Comparison of ENCODE assay signal across 7 cellular contexts in the genomic region with DNA sequence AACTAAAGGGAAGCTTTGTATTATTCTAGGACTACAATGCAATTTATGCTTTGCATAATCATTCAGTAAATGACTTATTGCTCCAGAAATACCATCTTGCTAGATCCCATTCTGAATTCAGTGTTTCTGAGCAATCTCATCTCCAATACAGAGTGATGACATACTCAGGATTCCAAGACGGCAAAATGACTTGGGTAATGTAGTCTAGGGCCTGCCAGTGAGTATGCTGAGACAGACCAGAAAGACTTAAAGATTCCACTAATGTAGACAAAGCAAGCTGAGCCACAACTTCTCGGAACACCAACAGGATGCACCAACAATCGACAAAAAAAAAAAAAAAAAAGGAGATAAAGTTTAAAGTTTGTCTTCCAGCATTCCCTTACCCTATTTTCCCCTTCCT. TPM values are rescaled to one million over a fixed set of nuclear protein-coding genes. Genes with fewer than 3 reads are reported as not detected.
DNase-seq lines count a peak whose midpoint lies in the region; ATAC-seq, FAIRE-seq and TF ChIP-seq lines count a peak whose summit lies in the region.

No MANE protein-coding gene starts in this region.

- H2BK5ac ChIP-seq in H9 (ENCODE audit: insufficient read length, low read length), result no peak overlapping the region

- no peaks in the 10 kb centered on the region for H3K27me3 ChIP-seq in H9 (ENCODE audit: insufficient read depth, low read length)

- H3K79me1 ChIP-seq in H9 (ENCODE audit: insufficient read depth, low read depth, low read length, poor library complexity, severe bottlenecking), result peaks cover 5% of the 10 kb centered on the region

- H3K27ac Mint-ChIP-seq in H9, result peak overlapping the region; percentile 76 to 98 (median 93); a peak in 6 of 7 replicates
- H3K27ac Mint-ChIP-seq in T-helper 1 cell treated with Interleukin-12 subunit alpha and Interleukin-12 subunit beta and Interleukin-4 antibody, amounts not matched to agents 30 μg/mL and 1 μg/mL, for 36 hours, result peak overlapping the region; percentile 81
- peak overlapping the region; percentile 98 for H3K27ac Mint-ChIP-seq in progenitor cell of endocrine pancreas

- H4K91ac ChIP-seq in H9 (ENCODE audit: insufficient read length, low read depth, low read length), result no peak overlapping the region

- H3K23ac ChIP-seq in H9 (ENCODE audit: insufficient read length, low read depth, low read length), result no peak overlapping the region

- H3K14ac ChIP-seq in H9 (ENCODE audit: insufficient read depth, low read length), result no peak overlapping the region; the same call in 1 of the 2 replicates

- H3K9me3 ChIP-seq in H9 (ENCODE audit: control insufficient read depth, low read depth, low read length), result no peaks in the 10 kb centered on the region

- H3K36me3 Mint-ChIP-seq in H9 (ENCODE audit: insufficient read depth in 1 of 3, low read depth in 3 of 3), result peaks cover 2 to 14% (median 13%) of the 10 kb centered on the region in 3 experiments; a peak in 5 of 7 replicates
- peaks cover 7% of the 10 kb centered on the region for H3K36me3 Mint-ChIP-seq in T-helper 1 cell treated with Interleukin-12 subunit alpha and Interleukin-12 subunit beta and Interleukin-4 antibody, amounts not matched to agents 30 μg/mL and 1 μg/mL, for 36 hours (ENCODE audit: low read depth)
- peaks cover 10% of the 10 kb centered on the region for H3K36me3 Mint-ChIP-seq in progenitor cell of endocrine pancreas (ENCODE audit: insufficient read depth)

- DNase-seq in H9 (no peak), fibroblast of mammary gland (ENCODE audit: low read depth) (peak; percentile 74), progenitor cell of endocrine pancreas (ENCODE audit: low spot score, unreplicated experiment) (no peak), H54 (ENCODE audit: insufficient read length, low spot score) (no peak)

- H3K4me3 ChIP-seq in fibroblast of mammary gland (ENCODE audit: control insufficient read depth, low read depth, low read length), result peak overlapping the region; percentile 85

- H3K23me2 ChIP-seq in H9 (ENCODE audit: insufficient read length, low read depth, low read length, poor library complexity, severe bottlenecking), result peaks cover 13% of the 10 kb centered on the region

- H2AK5ac ChIP-seq in H9 (ENCODE audit: insufficient read length, low read length), result no peak overlapping the region

- H3K4me3 Mint-ChIP-seq in H9 (peak overlapping the region; percentile 70 to 88), progenitor cell of endocrine pancreas (ENCODE audit: low read depth) (peak overlapping the region; percentile 83)
- peak overlapping the region; percentile 82 for H3K4me3 Mint-ChIP-seq in T-helper 1 cell treated with Interleukin-12 subunit alpha and Interleukin-12 subunit beta and Interleukin-4 antibody, amounts not matched to agents 30 μg/mL and 1 μg/mL, for 36 hours

- no peak overlapping the region for H2AFZ ChIP-seq in H9 (ENCODE audit: low read length)

- H3T11ph ChIP-seq in H9 (ENCODE audit: low read length), result no peak overlapping the region

- no peak overlapping the region for H2BK120ac ChIP-seq in H9 (ENCODE audit: low read depth, low read length, poor library complexity, severe bottlenecking)

- no peaks in the 10 kb centered on the region for H4K20me1 ChIP-seq in H9 (ENCODE audit: control insufficient read depth, insufficient read depth, insufficient read length)

- H3K79me2 ChIP-seq in H9 (ENCODE audit: insufficient read depth, low read length), result peaks cover 24% of the 10 kb centered on the region

- H3K4ac ChIP-seq in H9 (ENCODE audit: low read depth, low read length), result no peak overlapping the region

- ATAC-seq in HG03039 (IDR thresholded peaks at IDR 0.05; ENCODE audit: unreplicated experiment) (no peak), GM21367 (IDR thresholded peaks at IDR 0.05; ENCODE audit: unreplicated experiment) (no peak)

- H3K27me3 Mint-ChIP-seq in H9 (ENCODE audit: low read depth) (no peaks in the 10 kb centered on the region), progenitor cell of endocrine pancreas (no peaks in the 10 kb centered on the region)
- no peaks in the 10 kb centered on the region for H3K27me3 Mint-ChIP-seq in T-helper 1 cell treated with Interleukin-12 subunit alpha and Interleukin-12 subunit beta and Interleukin-4 antibody, amounts not matched to agents 30 μg/mL and 1 μg/mL, for 36 hours (ENCODE audit: low read depth)

- peak overlapping the region; percentile 65 for H3K4me2 ChIP-seq in H9 (ENCODE audit: insufficient read depth, insufficient read length, low read length)

- no peak overlapping the region for H2BK12ac ChIP-seq in H9 (ENCODE audit: insufficient read length, low read depth, low read length)

- H4K8ac ChIP-seq in H9 (replicated peaks; ENCODE audit: insufficient read length, low read depth, low read length), result no peak overlapping the region

- H2BK20ac ChIP-seq in H9 (ENCODE audit: low read depth, low read length, poor library complexity, severe bottlenecking), result no peak overlapping the region

- no peak overlapping the region for H3K27ac ChIP-seq in H9 (ENCODE audit: insufficient read length, low read depth, low read length)

- no peak overlapping the region for H3K56ac ChIP-seq in H9 (ENCODE audit: insufficient read length, low read depth, low read length)

- H3K4me1 Mint-ChIP-seq in H9 (peaks cover 34 to 38% of the 10 kb centered on the region in 2 experiments), progenitor cell of endocrine pancreas (ENCODE audit: low read depth) (peaks cover 34% of the 10 kb centered on the region)
- peaks cover 42% of the 10 kb centered on the region for H3K4me1 Mint-ChIP-seq in T-helper 1 cell treated with Interleukin-12 subunit alpha and Interleukin-12 subunit beta and Interleukin-4 antibody, amounts not matched to agents 30 μg/mL and 1 μg/mL, for 36 hours (ENCODE audit: low read depth)

- WGBS in H9 (ENCODE audit: extremely low coverage, insufficient read length, low lambda C conversion rate), result no CpG with 5 or more reads among the region's 3 CpGs

- no peak overlapping the region for H4K5ac ChIP-seq in H9 (ENCODE audit: insufficient read length, low read depth, low read length)

- peaks cover 2% of the 10 kb centered on the region; the same call in 1 of the 2 replicates for H3K4me1 ChIP-seq in H9 (ENCODE audit: insufficient read depth, low read length)

- H3K18ac ChIP-seq in H9 (ENCODE audit: insufficient read length, low read depth, low read length), result no peak overlapping the region

- FAIRE-seq in H54 (lab: Jason Lieb, UNC), result no peak

- no peak for TF ChIP-seq POLR2A in H54 (IDR thresholded peaks at IDR 0.05; ENCODE audit: low read depth, low read length)

- no peak for TF ChIP-seq CTCF in H9 (conservative IDR thresholded peaks at IDR 0.05)
- TF ChIP-seq CTCF in fibroblast of mammary gland (conservative IDR thresholded peaks at IDR 0.05; ENCODE audit: control insufficient read depth, insufficient read depth, low read depth, low read length), result no peak
- TF ChIP-seq CTCF in progenitor cell of endocrine pancreas (IDR thresholded peaks at IDR 0.05; ENCODE audit: unreplicated experiment), result no peak

- H3K9me3 Mint-ChIP-seq in H9 (no peaks in the 10 kb centered on the region), progenitor cell of endocrine pancreas (ENCODE audit: low read depth) (no peaks in the 10 kb centered on the region)
- H3K9me3 Mint-ChIP-seq in T-helper 1 cell treated with Interleukin-12 subunit alpha and Interleukin-12 subunit beta and Interleukin-4 antibody, amounts not matched to agents 30 μg/mL and 1 μg/mL, for 36 hours, result no peaks in the 10 kb centered on the region

- H2BK15ac ChIP-seq in H9 (ENCODE audit: low read depth, low read length), result no peak overlapping the region

- peak overlapping the region; percentile 91 for H3K9ac ChIP-seq in H9 (ENCODE audit: extremely low read depth, insufficient read length, low read length)

RNA-seq across cellular contexts. Expression of a gene that starts 0.9 kb away (rescaled TPM):
- total RNA-seq in H9 (2021) (26.9 and 27.1 TPM in 2 replicates), progenitor cell of endocrine pancreas (39.7 and 40.3 TPM in 2 replicates)
